In the genomic region with DNA sequence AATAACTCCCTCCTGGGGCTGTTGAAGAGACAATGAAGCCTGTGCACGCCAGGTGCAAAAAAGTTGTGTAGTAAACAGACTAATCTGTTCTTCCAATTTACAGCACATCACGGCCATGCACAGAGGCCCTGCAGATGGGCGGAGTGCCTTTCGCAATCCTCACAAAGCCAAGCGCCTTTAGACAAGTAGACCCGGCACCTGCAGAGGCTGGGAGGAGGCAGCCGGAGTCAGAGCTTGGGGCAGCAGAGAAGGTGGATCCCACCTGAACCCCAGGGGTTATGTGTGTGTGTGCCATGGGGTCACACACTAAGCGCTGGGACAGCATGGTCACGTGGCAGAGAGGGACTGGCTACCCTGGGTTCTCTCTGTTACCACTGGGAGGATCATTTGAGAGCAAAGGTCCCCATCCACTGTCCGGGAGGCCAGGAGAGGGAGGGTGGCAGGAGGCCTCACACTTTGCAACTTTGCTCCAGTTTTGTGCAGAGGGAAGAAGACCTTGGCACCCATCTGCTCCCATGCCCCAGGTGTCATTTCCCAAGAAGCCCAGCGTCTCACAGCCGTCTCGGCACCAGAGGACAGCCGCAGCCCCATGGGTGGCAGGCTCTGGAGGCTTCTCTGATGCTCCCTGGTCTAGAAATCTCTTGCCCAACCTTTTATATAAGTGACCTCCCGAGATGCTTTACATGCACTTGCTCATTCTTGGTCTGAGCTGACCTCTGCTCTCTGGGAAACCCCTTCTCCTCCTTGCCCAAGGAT, we compare ENCODE assay signal across 17 cellular contexts.
A peak's percentile ranks its signal among the peaks of the same experiment; 100 is the strongest.
DNase-seq lines count a peak whose midpoint lies in the region; ATAC-seq and TF ChIP-seq lines count a peak whose summit lies in the region.
"Had no signal": no experiment of that assay in that cellular context is flagged by ENCODE, and none has a peak within 500 bp of the region (broad histone marks: within the 10 kb centered on the region; RNA-seq: fewer than 3 reads in every experiment).

No MANE protein-coding gene starts in this region.

- no peak overlapping the region for H3K4me3 ChIP-seq in breast epithelium
- H3K4me3 ChIP-seq in vagina = no peak overlapping the region
- H3K4me3 ChIP-seq: lower lobe of right lung had no signal

- intact Hi-C loops in breast epithelium (cut with DNase I; ENCODE audit: low total_unique reads) = no loop called here
- intact Hi-C loops in vagina (cut with DNase I) = no loop called here

- no peaks in the 10 kb centered on the region for H3K9me3 ChIP-seq in breast epithelium
- H3K9me3 ChIP-seq in vagina = no peaks in the 10 kb centered on the region
- H3K9me3 ChIP-seq: lower lobe of right lung had no signal

- H3K4me1 ChIP-seq in breast epithelium (peaks cover 7 to 37% of the 10 kb centered on the region in 2 donors), vagina (peaks cover 35% of the 10 kb centered on the region)
- H3K4me1 ChIP-seq: parathyroid adenoma had no signal

- no peak overlapping the region for H3K4me3 Mint-ChIP-seq in nephron progenitor cell
- H3K4me3 Mint-ChIP-seq: activated naive CD8-positive, alpha-beta T cell; CD4-positive, alpha-beta memory T cell; effector memory CD8-positive, alpha-beta T cell; stimulated activated naive CD8-positive, alpha-beta T cell treated with anti-CD3 and anti-CD28 coated beads, Interleukin-15, Interleukin-2, amounts not matched to agents 100 ng/mL and 50 ng/mL, for 24 hours had no signal

- no peaks in the 10 kb centered on the region for H3K36me3 Mint-ChIP-seq in nephron progenitor cell (ENCODE audit: low read depth)
- H3K36me3 Mint-ChIP-seq: CD4-positive, alpha-beta memory T cell had no signal

- H3K27ac ChIP-seq in breast epithelium = peak overlapping the region; percentile 71 to 78
- peak overlapping the region; percentile 10 for H3K27ac ChIP-seq in vagina
- H3K27ac ChIP-seq: lower lobe of right lung, parathyroid adenoma had no signal

- peaks cover 3% of the 10 kb centered on the region for H3K27me3 Mint-ChIP-seq in nephron progenitor cell (ENCODE audit: low read depth, poor library complexity)

- peak overlapping the region; percentile 50 for H3K27ac Mint-ChIP-seq in nephron progenitor cell
- H3K27ac Mint-ChIP-seq: activated naive CD8-positive, alpha-beta T cell; CD4-positive, alpha-beta memory T cell; effector memory CD8-positive, alpha-beta T cell; stimulated activated naive CD8-positive, alpha-beta T cell treated with anti-CD3 and anti-CD28 coated beads, Interleukin-15, Interleukin-2, amounts not matched to agents 100 ng/mL and 50 ng/mL, for 24 hours had no signal

- TF ChIP-seq CTCF in breast epithelium (IDR thresholded peaks at IDR 0.05) (no peak), nephron progenitor cell (IDR thresholded peaks at IDR 0.05) (no peak), vagina (IDR thresholded peaks at IDR 0.05) (no peak)

- H3K4me1 Mint-ChIP-seq in nephron progenitor cell = peaks cover 84% of the 10 kb centered on the region
- H3K4me1 Mint-ChIP-seq: CD4-positive, alpha-beta memory T cell had no signal

- H3K36me3 ChIP-seq in breast epithelium (no peaks in the 10 kb centered on the region), vagina (no peaks in the 10 kb centered on the region)
- H3K36me3 ChIP-seq: lower lobe of right lung had no signal

- TF ChIP-seq POLR2A in breast epithelium (IDR thresholded peaks at IDR 0.05) (no peak), vagina (IDR thresholded peaks at IDR 0.05) (no peak)

- no peaks in the 10 kb centered on the region for H3K27me3 ChIP-seq in breast epithelium
- no peaks in the 10 kb centered on the region for H3K27me3 ChIP-seq in vagina

- H3K9me3 Mint-ChIP-seq in nephron progenitor cell = peaks cover 4% of the 10 kb centered on the region
- H3K9me3 Mint-ChIP-seq: effector memory CD8-positive, alpha-beta T cell had no signal

- DNase-seq in NOMO-1 treated with dmso at 0.1 percent for 144 hours (lab: John Stamatoyannopoulos, UW; ENCODE audit: unreplicated experiment) (peak; percentile 19), NOMO-1 treated with DMSO at 0.1 percent for 48 hours (lab: John Stamatoyannopoulos, UW; ENCODE audit: unreplicated experiment) (no peak), breast epithelium (ENCODE audit: low spot score in 2 of 2) (no peak), nephron progenitor cell (no peak), vagina (ENCODE audit: extremely low spot score in 2 of 2) (no peak), GF-D8 (lab: John Stamatoyannopoulos, UW) (no peak), HT-29 (ENCODE audit: low spot score) (no peak)
- DNase-seq: activated CD4-positive, alpha-beta T cell treated with anti-CD3 and anti-CD28 coated beads for 1 hour; CD4-positive, alpha-beta memory T cell; effector memory CD8-positive, alpha-beta T cell; lower lobe of right lung; NCI-H1436 treated with DMSO at 0.1 percent for 48 hours; NCI-H345 had no signal

- ATAC-seq in GM21447 (IDR thresholded peaks at IDR 0.05; ENCODE audit: unreplicated experiment) = no peak
- ATAC-seq: effector memory CD8-positive, alpha-beta T cell; lower lobe of right lung had no signal
